In genomic region chr22:26480611-26480932, GRCh38 we compare ENCODE assay signal across 11 cellular contexts. TPM values are rescaled to one million over a fixed set of nuclear protein-coding genes. Genes with fewer than 3 reads are reported as not detected.
DNase-seq lines count a peak whose midpoint lies in the region; ATAC-seq and TF ChIP-seq lines count a peak whose summit lies in the region.
"Had no signal": no experiment of that assay in that cellular context is flagged by ENCODE, and none has a peak within 500 bp of the region (broad histone marks: within the 10 kb centered on the region; RNA-seq: fewer than 3 reads in every experiment).

No MANE protein-coding gene starts in this region.

- peaks cover 68% of the 10 kb centered on the region for H3K4me1 Mint-ChIP-seq in T-helper 1 cell treated with Interleukin-12 subunit alpha and Interleukin-12 subunit beta and Interleukin-4 antibody, amounts not matched to agents 30 μg/mL and 1 μg/mL, for 36 hours (ENCODE audit: low read depth)

- ATAC-seq in GM18858 (IDR thresholded peaks at IDR 0.05; ENCODE audit: unreplicated experiment) = no peak
- ATAC-seq: activated CD4-positive, CD25-positive, alpha-beta regulatory T cell treated with anti-CD3 and anti-CD28 coated beads, Interleukin-2, amount 50 U/mL, for 24 hours had no signal

- H3K9me2 ChIP-seq in PC-9 (ENCODE audit: insufficient read depth) = no peaks in the 10 kb centered on the region

- no peaks in the 10 kb centered on the region for H3K27me3 ChIP-seq in PC-9 (ENCODE audit: insufficient read depth, low read depth)

- peak overlapping the region; percentile 87 for H3K27ac Mint-ChIP-seq in T-helper 1 cell treated with Interleukin-12 subunit alpha and Interleukin-12 subunit beta and Interleukin-4 antibody, amounts not matched to agents 30 μg/mL and 1 μg/mL, for 36 hours

- 0 out of 2 replicates have a peak, but pooled peaks cover 2% of the 10 kb centered on the region for H3K36me3 ChIP-seq in PC-9 (ENCODE audit: low read depth)

- no peaks in the 10 kb centered on the region for H3F3A ChIP-seq in PC-9 (ENCODE audit: insufficient read depth, low read depth)

- peak overlapping the region; percentile 30; the same call in 1 of the 2 replicates for H3K4me2 ChIP-seq in PC-9

- peaks cover 34% of the 10 kb centered on the region for H3K79me2 ChIP-seq in PC-9 (ENCODE audit: low read depth)

- no peaks in the 10 kb centered on the region for H3K27me3 Mint-ChIP-seq in T-helper 1 cell treated with Interleukin-12 subunit alpha and Interleukin-12 subunit beta and Interleukin-4 antibody, amounts not matched to agents 30 μg/mL and 1 μg/mL, for 36 hours (ENCODE audit: low read depth)

- CTCF ChIA-PET in PC-9 (lab: Charles Lee) = no interaction called here

- DNase-seq in T-helper 1 cell = no peak
- DNase-seq in PC-9 = no peak
- DNase-seq in epithelial cell of prostate (ENCODE audit: low read depth, low spot score) = no peak
- no peak for DNase-seq in NOMO-1 treated with DMSO at 0.1 percent for 48 hours (lab: John Stamatoyannopoulos, UW; ENCODE audit: unreplicated experiment)
- DNase-seq in stimulated activated CD4-positive, alpha-beta T cell treated with anti-CD3 and anti-CD28 coated beads, Interleukin-4, amount 100 ng/mL, for 1 hour = no peak
- DNase-seq: DMS79, mesenchymal stem cell had no signal

- H3K27ac ChIP-seq in PC-9 (no peak overlapping the region), epithelial cell of prostate (peak overlapping the region; percentile 76), skin epidermis (peak overlapping the region in 17 of 21 experiments; percentile 14 to 99 (median 72))

- H3K9me3 ChIP-seq in PC-9 (ENCODE audit: insufficient read depth, low read depth) = no peaks in the 10 kb centered on the region

- H3K4me1 ChIP-seq in PC-9 (replicated peaks; ENCODE audit: insufficient read depth) = peaks cover 23% of the 10 kb centered on the region

- H3K4me3 ChIP-seq in PC-9 = no peak overlapping the region
- peak overlapping the region in 1 of 7 experiments; percentile 24 for H3K4me3 ChIP-seq in skin epidermis

- no TSS peak for BruUV-seq in PC-9 (replicated peaks; lab: Mats Ljungman, UMichigan)

- no peaks in the 10 kb centered on the region; the same call in 1 of the 2 replicates for H4K20me1 ChIP-seq in PC-9 (ENCODE audit: insufficient read depth)

- POLR2A ChIA-PET in PC-9 (lab: Charles Lee; ENCODE audit: unreplicated experiment) = no interaction called here

- no peak overlapping the region for H2AFZ ChIP-seq in PC-9

- no peak for TF ChIP-seq CTCF in PC-9 (conservative IDR thresholded peaks at IDR 0.05)

- intact Hi-C loops in PC-9 (cut with micrococcal nuclease; ENCODE audit: unreplicated experiment) = no loop called here

- peak overlapping the region; percentile 61 for H3K4me3 Mint-ChIP-seq in T-helper 1 cell treated with Interleukin-12 subunit alpha and Interleukin-12 subunit beta and Interleukin-4 antibody, amounts not matched to agents 30 μg/mL and 1 μg/mL, for 36 hours

- peaks cover 13% of the 10 kb centered on the region for H3K36me3 Mint-ChIP-seq in T-helper 1 cell treated with Interleukin-12 subunit alpha and Interleukin-12 subunit beta and Interleukin-4 antibody, amounts not matched to agents 30 μg/mL and 1 μg/mL, for 36 hours (ENCODE audit: low read depth)

- no peaks in the 10 kb centered on the region for H3K9me3 Mint-ChIP-seq in T-helper 1 cell treated with Interleukin-12 subunit alpha and Interleukin-12 subunit beta and Interleukin-4 antibody, amounts not matched to agents 30 μg/mL and 1 μg/mL, for 36 hours

RNA-seq across cellular contexts. Expression of gene HPS4, which starts 3.0 kb away (rescaled TPM):
- 21.2 and 33.1 TPM in 2 replicates for total RNA-seq in PC-9 (2021)

RNA-seq across cellular contexts. Expression of gene SRRD, which starts 3.1 kb away (rescaled TPM):
- total RNA-seq in PC-9 (2021) = 7.1 and 9.5 TPM in 2 replicates

RNA-seq across cellular contexts. Expression of gene TFIP11, which starts 31.7 kb away (rescaled TPM):
- 17.3 and 18.5 TPM in 2 replicates for total RNA-seq in PC-9 (2021)

RNA-seq across cellular contexts. Expression of gene ASPHD2, which starts 51.5 kb away (rescaled TPM):
- 0.33 and 0.44 TPM in 2 replicates for total RNA-seq in PC-9 (2021)
